ENCODE assay signal across 19 cellular contexts in the genomic region with DNA sequence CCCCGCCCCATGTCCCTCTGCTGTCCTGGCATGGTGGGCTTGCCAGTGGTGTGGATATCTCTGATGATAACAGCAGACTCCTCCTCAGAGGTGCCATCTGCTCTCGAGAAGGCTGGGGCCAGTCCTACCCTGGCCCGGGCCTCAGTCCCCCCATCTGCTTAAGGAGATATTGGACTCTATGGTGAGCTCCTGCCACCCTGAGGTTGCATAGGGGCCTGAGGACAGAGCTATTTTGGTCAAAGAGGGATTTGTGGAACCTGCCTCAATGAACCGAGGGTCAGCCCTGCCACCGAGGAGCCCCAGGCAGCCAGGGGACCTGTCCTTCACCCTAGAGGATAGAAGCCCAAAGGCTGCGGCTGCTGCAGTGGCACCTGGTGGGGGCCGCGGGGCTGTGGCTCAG.
"Had no signal": no experiment of that assay in that cellular context is flagged by ENCODE, and none has a peak within 500 bp of the region (broad histone marks: within the 10 kb centered on the region; RNA-seq: fewer than 3 reads in every experiment).

No MANE protein-coding gene starts in this region.

- H3K79me2 ChIP-seq: hepatocyte, parathyroid adenoma had no signal

- H3K4me1 ChIP-seq: parathyroid adenoma, psoas muscle, right lobe of liver, spleen, transverse colon had no signal

- H3K27ac ChIP-seq: coronary artery, hepatocyte, parathyroid adenoma, psoas muscle, right lobe of liver, spleen, thoracic aorta, transverse colon had no signal

- ATAC-seq: left colon; psoas muscle; stimulated activated memory B cell treated with anti-CD40 and anti-IgM and Interleukin-4, amounts not matched to agents 10 μg/mL and 1 μg/mL and 100 μg/mL, for 72 hours had no signal

- H2AFZ ChIP-seq: hepatocyte, parathyroid adenoma had no signal

- H3K4me2 ChIP-seq: hepatocyte had no signal

- H3K9me3 ChIP-seq: psoas muscle, right lobe of liver, thoracic aorta, transverse colon had no signal

- DNase-seq: effector CD8-positive, alpha-beta T cell; foreskin melanocyte; kidney; left colon; mesendoderm; naive B cell; psoas muscle; retina; right lobe of liver; spleen; stimulated activated CD4-positive, alpha-beta T cell treated with anti-CD3 and anti-CD28 coated beads, Interleukin-15, amount 100 ng/mL, for 24 hours; stimulated activated CD4-positive, alpha-beta T cell treated with anti-CD3 and anti-CD28 coated beads, Interleukin-1b, Interleukin-23, amount 100 ng/mL, for 48 hours; stimulated activated CD4-positive, alpha-beta T cell treated with anti-CD3 and anti-CD28 coated beads, Interleukin-4, amount 100 ng/mL, for 24 hours; transverse colon had no signal

- H3K36me3 ChIP-seq: right lobe of liver, thoracic aorta, transverse colon had no signal

- H3K9ac ChIP-seq: parathyroid adenoma had no signal

- H3K4me3 ChIP-seq: coronary artery, hepatocyte, psoas muscle, right lobe of liver, spleen, thoracic aorta, transverse colon had no signal

- H3K27me3 ChIP-seq: hepatocyte, right lobe of liver had no signal
